In the genomic region with DNA sequence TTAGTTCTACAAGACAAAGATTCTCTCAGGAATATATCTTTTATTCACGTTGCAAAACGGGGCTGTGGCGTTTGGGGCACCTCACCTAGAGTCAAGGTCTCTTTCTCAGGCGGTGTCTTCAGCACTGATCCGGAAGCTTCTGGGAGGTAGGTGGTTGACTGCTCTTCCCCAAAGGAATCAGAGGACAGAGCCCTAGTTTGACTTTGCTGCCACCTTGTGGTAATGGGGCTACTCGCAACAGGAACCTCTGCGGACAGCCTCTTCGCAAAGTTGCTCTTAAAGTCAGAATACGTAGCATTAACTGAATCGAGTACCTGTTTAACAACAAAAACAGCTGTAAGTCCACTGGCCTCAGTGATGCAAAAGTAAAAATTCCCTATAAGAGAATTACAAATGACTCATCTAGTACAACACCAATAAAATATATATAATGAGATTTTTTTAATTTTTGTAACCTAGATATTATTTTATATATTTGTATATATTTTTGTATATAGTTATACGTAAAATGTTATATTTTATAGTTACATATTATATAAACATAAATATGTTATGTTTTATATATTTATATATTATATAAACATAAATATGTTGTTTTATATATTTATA, we compare ENCODE assay signal across 8 cellular contexts. TPM values are rescaled to one million over a fixed set of nuclear protein-coding genes. Genes with fewer than 3 reads are reported as not detected.
DNase-seq lines count a peak whose midpoint lies in the region; ATAC-seq and TF ChIP-seq lines count a peak whose summit lies in the region.

No MANE protein-coding gene starts in this region.

- no peaks in the 10 kb centered on the region for H3K36me3 Mint-ChIP-seq in brain

- peak overlapping the region in 4 of 5 experiments; percentile 2 to 58 (median 31) for H3K4me3 Mint-ChIP-seq in brain

- peaks cover 19% of the 10 kb centered on the region for H3K27me3 Mint-ChIP-seq in brain

- ATAC-seq in GM18511 (IDR thresholded peaks at IDR 0.05; ENCODE audit: unreplicated experiment) (peak; percentile 72), HG03108 (IDR thresholded peaks at IDR 0.05; ENCODE audit: unreplicated experiment) (peak; percentile 56), HG03521 (IDR thresholded peaks at IDR 0.05; ENCODE audit: unreplicated experiment) (no peak)

- no peaks in the 10 kb centered on the region for H3K9me3 Mint-ChIP-seq in brain

- TF ChIP-seq CTCF in brain (conservative IDR thresholded peaks at IDR 0.05) = peak; percentile 95 to 96

- peaks cover 5% of the 10 kb centered on the region for H3K4me1 Mint-ChIP-seq in brain

- H3K27ac Mint-ChIP-seq in brain = peak overlapping the region in 1 of 5 experiments; percentile 36

- DNase-seq in NCI-H2196 (lab: John Stamatoyannopoulos, UW; ENCODE audit: unreplicated experiment) (peak; percentile 57), UCSD-AML1 (lab: John Stamatoyannopoulos, UW; ENCODE audit: unreplicated experiment) (peak; percentile 71), iPS-NIHi7 (ENCODE audit: extremely low spot score) (peak; percentile 90)
- DNase-seq in stimulated activated CD4-positive, alpha-beta T cell treated with anti-CD3 and anti-CD28 coated beads, Interleukin-12 subunit alpha, Interleukin-12 subunit beta, amount 100 ng/mL, for 4 hours = peak; percentile 69

RNA-seq across cellular contexts. Expression of gene GPX8, which starts 13.3 kb away (rescaled TPM):
- polyA plus RNA-seq in brain (ENCODE audit: insufficient read depth, low read depth, low replicate concordance) = 1.2 TPM

RNA-seq across cellular contexts. Expression of gene CDC20B, which starts 26.3 kb away (rescaled TPM):
- polyA plus RNA-seq in brain (ENCODE audit: insufficient read depth, low read depth, low replicate concordance) = 0.15 TPM

RNA-seq across cellular contexts. Expression of gene GZMA, which starts 44.2 kb away (rescaled TPM):
- polyA plus RNA-seq in brain (ENCODE audit: insufficient read depth, low read depth, low replicate concordance) = 0.66 TPM
